In the genomic region with DNA sequence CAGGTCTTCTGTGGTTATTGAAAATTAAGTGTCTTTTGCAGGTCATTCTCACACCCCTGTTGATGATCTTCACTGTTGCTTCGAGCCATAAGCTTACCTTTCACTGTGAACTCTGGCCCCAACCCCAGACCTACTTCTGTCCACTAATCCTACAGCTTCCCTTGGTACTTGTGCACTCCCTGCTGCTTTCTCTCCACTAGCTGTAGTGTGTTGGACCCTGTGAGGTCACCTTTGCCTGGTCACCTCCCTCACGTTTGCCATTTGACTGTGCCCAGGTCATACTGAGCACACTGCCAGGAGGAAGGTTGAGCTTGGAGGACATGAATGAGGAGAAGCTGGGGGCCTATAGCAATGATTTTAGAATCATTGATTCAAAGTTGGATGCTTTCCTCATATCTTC, we compare ENCODE assay signal across 1 cellular context.
TF ChIP-seq lines count a peak whose summit lies in the region.

No MANE protein-coding gene starts in this region.

TF ChIP-seq in IMR-90, 13 proteins besides CTCF, POLR2A, EP300 and RAD21 (continued from another document):
- no peak for TF ChIP-seq MAZ (IDR thresholded peaks at IDR 0.05; ENCODE audit: borderline replicate concordance, low read depth, low read length)
- no peak for TF ChIP-seq CHD1 (IDR thresholded peaks at IDR 0.05; ENCODE audit: low read depth, low read length)
- no peak for TF ChIP-seq RFX5 (IDR thresholded peaks at IDR 0.05; ENCODE audit: low read depth, low read length)
